In genomic region chr1:43279161-43279560, GRCh38 we compare ENCODE assay signal across 38 cellular contexts. TPM values are rescaled to one million over a fixed set of nuclear protein-coding genes. Genes with fewer than 3 reads are reported as not detected.
"Had no signal": no experiment of that assay in that cellular context is flagged by ENCODE, and none has a peak within 500 bp of the region (broad histone marks: within the 10 kb centered on the region; RNA-seq: fewer than 3 reads in every experiment).

No MANE protein-coding gene starts in this region.

- H3K27me3 ChIP-seq: adrenal gland, Peyer's patch had no signal

- ATAC-seq: activated naive CD4-positive, alpha-beta T cell treated with anti-CD3 and anti-CD28 coated beads, Interleukin-2, amount 50 U/mL, for 72 hours; activated T-cell treated with anti-CD3 and anti-CD28 coated beads, Interleukin-2, amount 50 U/mL, for 4 hours; PC-3; Right ventricle myocardium inferior; SK-N-SH treated with all-trans-retinoic acid at 6 μM for 48 hours; T-cell had no signal

- H3K4me2 ChIP-seq: KMS-11 had no signal

- H3K4me3 Mint-ChIP-seq: activated B cell treated with CpG ODN at 0.5 μM for 24 hours; activated CD4-positive, alpha-beta memory T cell treated with anti-CD3 and anti-CD28 coated beads for 36 hours; activated naive CD4-positive, alpha-beta T cell treated with anti-CD3 and anti-CD28 coated beads for 36 hours; activated T-cell treated with anti-CD3 and anti-CD28 coated beads, Interleukin-2, amount 50 U/mL, for 4 hours; activated T-helper 1 cell treated with anti-CD3 and anti-CD28 coated beads, Interleukin-12 subunit alpha, Interleukin-12 subunit beta, Interleukin-2, Interleukin-4 antibody, amounts not matched to agents 30 ng/mL and 10 ng/mL and 1 ng/mL, durations not matched to agents 14 hours and 24 hours and 36 hours; brain; T-cell had no signal

- H3K4me1 Mint-ChIP-seq: brain had no signal

- DNase-seq: activated B cell treated with CpG ODN at 0.5 μM for 24 hours; activated CD4-positive, alpha-beta memory T cell treated with anti-CD3 and anti-CD28 coated beads for 36 hours; activated CD4-positive, alpha-beta T cell treated with anti-CD3 and anti-CD28 coated beads for 4 hours; activated CD4-positive, alpha-beta T cell treated with anti-CD3 and anti-CD28 coated beads, Interleukin-2, amount 50 U/mL, for 1 hour; activated CD4-positive, CD25-positive, alpha-beta regulatory T cell treated with anti-CD3 and anti-CD28 coated beads, Interleukin-2, amount 50 U/mL, for 72 hours; activated CD8-positive, alpha-beta memory T cell treated with anti-CD3 and anti-CD28 coated beads, Interleukin-2, amount 50 U/mL, for 4 hours; activated gamma-delta T cell treated with Interleukin-2 at 50 U/mL for 16 hours; activated naive CD4-positive, alpha-beta T cell treated with anti-CD3 and anti-CD28 coated beads for 36 hours; activated T-cell treated with anti-CD3 and anti-CD28 coated beads for 4 hours; activated T-cell treated with anti-CD3 and anti-CD28 coated beads, Interleukin-2, amount 50 U/mL, for 4 hours; adrenal gland; MM.1S; MV-4-11; NCI-H1092; NCI-H1436 treated with DMSO at 0.1 percent for 48 hours; NCI-H1694 treated with DMSO at 0.1 percent for 48 hours; NCI-H2029; NCI-H2171; NCI-H510A; NCI-H526; NCI-H748 treated with DMSO at 0.1 percent for 48 hours; NK-92 treated with Interleukin-12 subunit alpha and Interleukin-12 subunit beta, amount 100 ng/mL, for 24 hours; PC-3; RPMI8226; SIG-M5; T-cell; T-helper 2 cell; T-helper 9 cell had no signal

- H3K9me3 ChIP-seq: adrenal gland, Peyer's patch had no signal

- H3K9me3 Mint-ChIP-seq: activated B cell treated with CpG ODN at 0.5 μM for 24 hours, brain, T-cell had no signal

- H3K27ac Mint-ChIP-seq: activated B cell treated with CpG ODN at 0.5 μM for 24 hours; activated CD4-positive, alpha-beta memory T cell treated with anti-CD3 and anti-CD28 coated beads for 36 hours; activated naive CD4-positive, alpha-beta T cell treated with anti-CD3 and anti-CD28 coated beads for 36 hours; activated T-helper 1 cell treated with anti-CD3 and anti-CD28 coated beads, Interleukin-12 subunit alpha, Interleukin-12 subunit beta, Interleukin-2, Interleukin-4 antibody, amounts not matched to agents 30 ng/mL and 10 ng/mL and 1 ng/mL, durations not matched to agents 14 hours and 24 hours and 36 hours; brain; T-cell had no signal

- H3K27ac ChIP-seq: adrenal gland, KMS-11, Peyer's patch, VCaP had no signal

- H3K9ac ChIP-seq: KMS-11 had no signal

- H3K36me3 ChIP-seq: adrenal gland had no signal

- H3K4me3 ChIP-seq: adrenal gland, Peyer's patch had no signal

- H3K36me3 Mint-ChIP-seq: brain had no signal

RNA-seq across cellular contexts. Expression of gene C1orf210, which starts 6.2 kb away (rescaled TPM):
- total RNA-seq: activated B cell treated with CpG ODN at 0.5 μM for 24 hours; activated CD4-positive, alpha-beta memory T cell treated with anti-CD3 and anti-CD28 coated beads for 36 hours; activated naive CD4-positive, alpha-beta T cell treated with anti-CD3 and anti-CD28 coated beads for 36 hours; activated naive CD4-positive, alpha-beta T cell treated with anti-CD3 and anti-CD28 coated beads, Interleukin-2, amount 50 U/mL, for 72 hours; activated T-cell treated with anti-CD3 and anti-CD28 coated beads, Interleukin-2, amount 50 U/mL, for 4 hours; activated T-helper 1 cell treated with anti-CD3 and anti-CD28 coated beads, Interleukin-12 subunit alpha, Interleukin-12 subunit beta, Interleukin-2, Interleukin-4 antibody, amounts not matched to agents 30 ng/mL and 10 ng/mL and 1 ng/mL, durations not matched to agents 14 hours and 24 hours and 36 hours; adrenal gland; LHCN-M2; Right ventricle myocardium inferior; SK-MEL-5 had no signal
- polyA plus RNA-seq: adrenal gland had no signal

RNA-seq across cellular contexts. Expression of gene TMEM125, which starts 9.4 kb away (rescaled TPM):
- total RNA-seq: activated B cell treated with CpG ODN at 0.5 μM for 24 hours; activated T-cell treated with anti-CD3 and anti-CD28 coated beads, Interleukin-2, amount 50 U/mL, for 4 hours; activated T-helper 1 cell treated with anti-CD3 and anti-CD28 coated beads, Interleukin-12 subunit alpha, Interleukin-12 subunit beta, Interleukin-2, Interleukin-4 antibody, amounts not matched to agents 30 ng/mL and 10 ng/mL and 1 ng/mL, durations not matched to agents 14 hours and 24 hours and 36 hours; LHCN-M2; Right ventricle myocardium inferior; SK-MEL-5 had no signal

RNA-seq across cellular contexts. Expression of gene TIE1, which starts 21.6 kb away (rescaled TPM):
- total RNA-seq: activated B cell treated with CpG ODN at 0.5 μM for 24 hours; activated CD4-positive, alpha-beta memory T cell treated with anti-CD3 and anti-CD28 coated beads for 36 hours; activated naive CD4-positive, alpha-beta T cell treated with anti-CD3 and anti-CD28 coated beads for 36 hours had no signal

RNA-seq across cellular contexts. Expression of gene MPL, which starts 58.5 kb away (rescaled TPM):
- total RNA-seq: activated B cell treated with CpG ODN at 0.5 μM for 24 hours; activated CD4-positive, alpha-beta memory T cell treated with anti-CD3 and anti-CD28 coated beads for 36 hours; activated naive CD4-positive, alpha-beta T cell treated with anti-CD3 and anti-CD28 coated beads for 36 hours; activated naive CD4-positive, alpha-beta T cell treated with anti-CD3 and anti-CD28 coated beads, Interleukin-2, amount 50 U/mL, for 72 hours; activated T-cell treated with anti-CD3 and anti-CD28 coated beads, Interleukin-2, amount 50 U/mL, for 4 hours; activated T-helper 1 cell treated with anti-CD3 and anti-CD28 coated beads, Interleukin-12 subunit alpha, Interleukin-12 subunit beta, Interleukin-2, Interleukin-4 antibody, amounts not matched to agents 30 ng/mL and 10 ng/mL and 1 ng/mL, durations not matched to agents 14 hours and 24 hours and 36 hours; LHCN-M2; PC-3; Peyer's patch; SK-MEL-5 had no signal
